8 cellular contexts compared by ENCODE assay signal in genomic region chr15:88467073-88467934, GRCh38. TPM values are rescaled to one million over a fixed set of nuclear protein-coding genes. Genes with fewer than 3 reads are reported as not detected.
DNase-seq lines count a peak whose midpoint lies in the region; ATAC-seq and TF ChIP-seq lines count a peak whose summit lies in the region.

TSS of gene MRPL46 (minus strand) at chr15:88467388. CDS start at chr15:88467377, 11 bp downstream.
TSS of gene MRPS11 (plus strand) at chr15:88467708. CDS start at chr15:88467718, 10 bp downstream.

- in situ Hi-C loops in GM13976 (cut with MboI; ENCODE audit: low sequenced_read_pairs, unreplicated experiment), result no loop called here

- peak within 1 kb of the TSS; percentile 87 to 94 (median 93) for H3K4me3 Mint-ChIP-seq in T-cell
- H3K4me3 Mint-ChIP-seq in type B pancreatic cell, result peak within 1 kb of the TSS; percentile 94

- ATAC-seq in HG02840 (IDR thresholded peaks at IDR 0.05; ENCODE audit: low FRiP score, unreplicated experiment) (peak; percentile 89), T-cell (replicated peaks in 1 of 4) (peak; percentile 92 to 96 (median 94)), heart left ventricle (peak; percentile 90 to 97 (median 96))

- H3K27ac ChIP-seq in adipose tissue (ENCODE audit: low read depth, low read length) (no peak within 1 kb of the TSS), heart left ventricle (peak within 1 kb of the TSS; percentile 87 to 98 (median 93))

- TF ChIP-seq POLR2A in heart left ventricle (IDR thresholded peaks at IDR 0.05), result peak in 1 of 2 donors; percentile 23

- H3K4me1 Mint-ChIP-seq in T-cell, result peaks cover 22 to 37% (median 37%) of the 10 kb centered on the region in 3 donors
- peaks cover 15% of the 10 kb centered on the region for H3K4me1 Mint-ChIP-seq in type B pancreatic cell (ENCODE audit: unreplicated experiment)

- peak; percentile 91 for DNase-seq in GM13976 (ENCODE audit: low spot score)
- peak; percentile 88 for DNase-seq in NCI-H1436 (lab: John Stamatoyannopoulos, UW)
- peak; percentile 75 to 91 (median 85) for DNase-seq in T-cell
- peak; percentile 91 to 94 (median 92) for DNase-seq in heart left ventricle
- DNase-seq in posterior cingulate gyrus, result peak; percentile 87 to 98 (median 93)
- DNase-seq in type B pancreatic cell (ENCODE audit: extremely low spot score, unreplicated experiment), result peak; percentile 90

- H3K4me3 ChIP-seq in heart left ventricle, result peak within 1 kb of the TSS; percentile 65 to 99 (median 83)

- intact Hi-C loops in heart left ventricle (cut with DNase I), result loop anchor here in 1 of 10 donors (2.0 to 5.0 kb wide), 2 partner anchors 79 to 155 kb away; partner anchors contain the start of genes AEN and DET1
- intact Hi-C loops in posterior cingulate gyrus (cut with DNase I), result loop anchor here (5.0 kb wide), 1 partner anchor 210 kb away; the partner anchor contains the start of gene NTRK3

- H3K9me3 ChIP-seq in heart left ventricle, result no peaks in the 10 kb centered on the region

- H3K36me3 Mint-ChIP-seq in T-cell, result peaks cover 16% of the 10 kb centered on the region
- peaks cover 3% of the 10 kb centered on the region for H3K36me3 Mint-ChIP-seq in type B pancreatic cell

- H3K27ac Mint-ChIP-seq in T-cell, result peak within 1 kb of the TSS; percentile 98 to 100
- H3K27ac Mint-ChIP-seq in type B pancreatic cell, result peak within 1 kb of the TSS; percentile 97

- no peaks in the 10 kb centered on the region for H3K27me3 Mint-ChIP-seq in T-cell
- no peaks in the 10 kb centered on the region for H3K27me3 Mint-ChIP-seq in type B pancreatic cell

- TF ChIP-seq CTCF in GM13976 (IDR thresholded peaks at IDR 0.05; ENCODE audit: borderline replicate concordance, control extremely low read depth, extremely low read depth, insufficient read depth, missing control alignments) (no peak), heart left ventricle (IDR thresholded peaks at IDR 0.05) (no peak), type B pancreatic cell (conservative IDR thresholded peaks at IDR 0.05) (no peak)

- H3K9me3 Mint-ChIP-seq in T-cell (no peaks in the 10 kb centered on the region), type B pancreatic cell (no peaks in the 10 kb centered on the region)

- H3K4me1 ChIP-seq in heart left ventricle, result peaks cover 6 to 45% (median 30%) of the 10 kb centered on the region in 12 donors

- WGBS in adipose tissue, 3 donors, result 0% methylated on average over 55 of the region's 55 CpGs
- WGBS in heart left ventricle, 4 donors, result 0% methylated on average over 34 to 55 of the region's 55 CpGs

- CTCF ChIA-PET in T-cell (lab: Charles Lee), result interaction anchor here in 1 of 2 donors (0.8 kb wide), 2 partner anchors 157 to 438 kb away, joined by 5 read pairs; no protein-coding TSS in a partner anchor

- peaks cover 0 to 54% (median 46%) of the 10 kb centered on the region in 9 donors for H3K36me3 ChIP-seq in heart left ventricle

- H3K27me3 ChIP-seq in heart left ventricle, result no peaks in the 10 kb centered on the region

- POLR2A ChIA-PET in T-cell (lab: Charles Lee), result no interaction called here

RNA-seq across cellular contexts. Expression of gene MRPL46, which starts in this region (rescaled TPM):
- total RNA-seq in T-cell, result 10 to 100 TPM; 12.0 to 26.4 (median 21.0) TPM
- polyA plus RNA-seq in adipose tissue, result 10 to 100 TPM; 21.0 to 72.4 (median 37.0) TPM
- 100 to 1,000 TPM in 1 of 9 donors, 10 to 100 TPM in 8; 40.7 to 113 (median 75.2) TPM for total RNA-seq in heart left ventricle
- polyA plus RNA-seq in heart left ventricle, result 10 to 100 TPM; 79.5 to 92.8 TPM
- total RNA-seq in type B pancreatic cell (ENCODE audit: low replicate concordance), result 24.8 and 26.0 TPM in 2 replicates

RNA-seq across cellular contexts. Expression of gene MRPS11, which starts in this region (rescaled TPM):
- total RNA-seq in T-cell (10 to 100 TPM; 16.7 to 33.0 (median 27.4) TPM), heart left ventricle (10 to 100 TPM; 49.7 to 72.7 (median 59.0) TPM), type B pancreatic cell (ENCODE audit: low replicate concordance) (44.0 and 45.2 TPM in 2 replicates)
- polyA plus RNA-seq in adipose tissue (10 to 100 TPM; 31.3 to 66.7 (median 38.0) TPM), heart left ventricle (10 to 100 TPM; 73.2 to 77.9 TPM)
